34 cellular contexts compared by ENCODE assay signal in the genomic region with DNA sequence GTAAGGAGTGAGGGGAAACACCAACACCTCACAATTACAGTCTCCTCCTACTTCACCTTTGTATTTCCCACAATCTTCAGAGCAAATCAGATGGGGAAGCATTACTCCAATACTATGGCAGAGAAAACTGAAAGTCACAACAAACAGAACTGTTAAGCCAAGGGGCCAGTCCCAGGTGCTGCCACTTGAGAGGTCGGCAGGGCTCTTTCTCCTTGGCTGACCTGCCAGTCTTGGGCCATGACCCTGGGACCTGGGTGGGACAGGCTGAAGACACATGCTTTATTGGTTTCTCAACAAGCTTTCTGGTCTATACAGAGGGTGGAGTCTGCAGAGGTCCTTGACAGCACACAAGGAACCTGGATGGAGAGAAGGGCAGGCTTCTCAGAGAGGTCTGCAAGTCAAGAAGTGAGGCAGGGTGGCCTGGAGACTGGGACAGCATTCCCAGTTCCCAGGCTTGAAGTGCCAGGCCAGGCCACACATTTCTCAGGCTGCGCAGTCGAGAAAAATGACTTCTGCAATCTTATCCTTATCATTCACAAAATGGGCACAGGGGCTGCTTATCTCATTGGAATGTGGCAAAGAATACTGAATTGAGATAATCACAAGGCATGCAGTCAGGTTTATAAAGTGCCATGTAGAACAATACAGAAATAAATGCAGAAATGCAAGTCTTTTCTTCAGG.
"Had no signal": no experiment of that assay in that cellular context is flagged by ENCODE, and none has a peak within 500 bp of the region (broad histone marks: within the 10 kb centered on the region; RNA-seq: fewer than 3 reads in every experiment).

No MANE protein-coding gene starts in this region.

- H3K9me3 ChIP-seq: adrenal gland, esophagus squamous epithelium, gastroesophageal sphincter had no signal

- ATAC-seq: activated CD4-positive, CD25-positive, alpha-beta regulatory T cell treated with anti-CD3 and anti-CD28 coated beads, Interleukin-2, amount 50 U/mL, for 24 hours; activated CD8-positive, alpha-beta T cell treated with anti-CD3 and anti-CD28 coated beads for 36 hours; activated naive CD8-positive, alpha-beta T cell treated with anti-CD3 and anti-CD28 coated beads, Interleukin-2, amount 50 U/mL, for 24 hours; activated T-cell treated with anti-CD3 and anti-CD28 coated beads, Interleukin-2, amount 50 U/mL, for 4 hours; activated T-helper 17 cell treated with anti-CD3 and anti-CD28 coated beads, Interleukin-2, amount 50 U/mL, for 72 hours; gastroesophageal sphincter; T-helper 17 cell had no signal

- H3K27me3 ChIP-seq: adrenal gland, brain microvascular endothelial cell, esophagus squamous epithelium, gastroesophageal sphincter had no signal

- H3K4me3 ChIP-seq: adrenal gland, coronary artery, dorsolateral prefrontal cortex, esophagus squamous epithelium, gastroesophageal sphincter had no signal

- H3K4me1 ChIP-seq: adrenal gland, esophagus squamous epithelium, gastroesophageal sphincter had no signal

- H3K9me3 Mint-ChIP-seq: activated B cell treated with CpG ODN at 0.5 μM for 24 hours; activated CD8-positive, alpha-beta T cell treated with anti-CD3 and anti-CD28 coated beads for 36 hours; activated naive CD4-positive, alpha-beta T cell treated with anti-CD3 and anti-CD28 coated beads for 36 hours; activated naive CD8-positive, alpha-beta T cell treated with anti-CD3 and anti-CD28 coated beads for 36 hours; activated T-cell treated with anti-CD3 and anti-CD28 coated beads, Interleukin-2, amount 50 U/mL, for 4 hours; activated T-helper 17 cell treated with anti-CD3 and anti-CD28 coated beads, Interleukin-2, amount 50 U/mL, for 72 hours; central memory CD8-positive, alpha-beta T cell; T-helper 2 cell treated with Interferon-gamma antibody and Interleukin-4, amounts not matched to agents 5 μg/mL and 100 μg/mL, for 36 hours had no signal

- H3K4me3 Mint-ChIP-seq: activated B cell treated with CpG ODN at 0.5 μM for 24 hours; activated CD8-positive, alpha-beta T cell treated with anti-CD3 and anti-CD28 coated beads for 36 hours; activated naive CD4-positive, alpha-beta T cell treated with anti-CD3 and anti-CD28 coated beads for 36 hours; activated naive CD4-positive, alpha-beta T cell treated with anti-CD3 and anti-CD28 coated beads, Interleukin-2, amount 50 U/mL, for 24 hours; activated naive CD8-positive, alpha-beta T cell treated with anti-CD3 and anti-CD28 coated beads for 36 hours; activated naive CD8-positive, alpha-beta T cell treated with anti-CD3 and anti-CD28 coated beads, Interleukin-2, amount 50 U/mL, for 24 hours; activated T-cell treated with anti-CD3 and anti-CD28 coated beads, Interleukin-2, amount 50 U/mL, for 4 hours; activated T-helper 17 cell treated with anti-CD3 and anti-CD28 coated beads, Interleukin-2, amount 50 U/mL, for 72 hours; central memory CD8-positive, alpha-beta T cell; dendritic cell treated with granulocyte-macrophage colony-stimulating factor and Interleukin-4, amounts not matched to agents 40 ng/mL and 50 ng/mL, for 4 days; T-helper 17 cell; T-helper 2 cell treated with Interferon-gamma antibody and Interleukin-4, amounts not matched to agents 5 μg/mL and 100 μg/mL, for 36 hours had no signal

- H3K36me3 ChIP-seq: adrenal gland, brain microvascular endothelial cell, esophagus squamous epithelium, gastroesophageal sphincter, WERI-Rb-1 had no signal

- H3K27ac Mint-ChIP-seq: activated B cell treated with CpG ODN at 0.5 μM for 24 hours; activated CD8-positive, alpha-beta T cell treated with anti-CD3 and anti-CD28 coated beads for 36 hours; activated naive CD4-positive, alpha-beta T cell treated with anti-CD3 and anti-CD28 coated beads for 36 hours; activated naive CD4-positive, alpha-beta T cell treated with anti-CD3 and anti-CD28 coated beads, Interleukin-2, amount 50 U/mL, for 24 hours; activated naive CD8-positive, alpha-beta T cell treated with anti-CD3 and anti-CD28 coated beads for 36 hours; activated naive CD8-positive, alpha-beta T cell treated with anti-CD3 and anti-CD28 coated beads, Interleukin-2, amount 50 U/mL, for 24 hours; activated T-helper 17 cell treated with anti-CD3 and anti-CD28 coated beads, Interleukin-2, amount 50 U/mL, for 72 hours; dendritic cell treated with granulocyte-macrophage colony-stimulating factor and Interleukin-4, amounts not matched to agents 40 ng/mL and 50 ng/mL, for 4 days; T-helper 17 cell; T-helper 2 cell treated with Interferon-gamma antibody and Interleukin-4, amounts not matched to agents 5 μg/mL and 100 μg/mL, for 36 hours had no signal

- DNase-seq: activated B cell treated with CpG ODN at 0.5 μM for 24 hours; activated CD4-positive, alpha-beta T cell treated with anti-CD3 and anti-CD28 coated beads for 48 hours; activated CD4-positive, alpha-beta T cell treated with anti-CD3 and anti-CD28 coated beads, Interleukin-2, amount 50 U/mL, for 1 hour; activated CD4-positive, alpha-beta T cell treated with anti-CD3 and anti-CD28 coated beads, Interleukin-2, amount 50 U/mL, for 48 hours; activated CD8-positive, alpha-beta memory T cell treated with anti-CD3 and anti-CD28 coated beads for 24 hours; activated CD8-positive, alpha-beta T cell treated with anti-CD3 and anti-CD28 coated beads for 36 hours; activated effector memory CD4-positive, alpha-beta T cell treated with Interleukin-2 at 50 U/mL for 16 hours; activated naive CD4-positive, alpha-beta T cell treated with anti-CD3 and anti-CD28 coated beads for 36 hours; activated naive CD8-positive, alpha-beta T cell treated with anti-CD3 and anti-CD28 coated beads for 36 hours; activated naive CD8-positive, alpha-beta T cell treated with anti-CD3 and anti-CD28 coated beads, Interleukin-2, amount 50 U/mL, for 24 hours; activated T-cell treated with anti-CD3 and anti-CD28 coated beads, Interleukin-2, amount 50 U/mL, for 4 hours; adrenal gland; amygdala; aorta; brain microvascular endothelial cell; dorsolateral prefrontal cortex; effector memory CD4-positive, alpha-beta T cell; esophagus squamous epithelium; foreskin melanocyte; T-helper 1 cell; T-helper 17 cell; T1000; WERI-Rb-1 had no signal

- FAIRE-seq: endometrium, endothelial cell of umbilical vein had no signal

- H3K36me3 Mint-ChIP-seq: activated naive CD8-positive, alpha-beta T cell treated with anti-CD3 and anti-CD28 coated beads for 36 hours had no signal

- H3K27me3 Mint-ChIP-seq: activated B cell treated with CpG ODN at 0.5 μM for 24 hours; dendritic cell treated with granulocyte-macrophage colony-stimulating factor and Interleukin-4, amounts not matched to agents 40 ng/mL and 50 ng/mL, for 4 days had no signal

- H3K27ac ChIP-seq: adrenal gland, brain microvascular endothelial cell, coronary artery, dorsolateral prefrontal cortex, epithelial cell of prostate, esophagus squamous epithelium, gastroesophageal sphincter, WERI-Rb-1 had no signal

- H3K4me1 Mint-ChIP-seq: activated B cell treated with CpG ODN at 0.5 μM for 24 hours; activated naive CD4-positive, alpha-beta T cell treated with anti-CD3 and anti-CD28 coated beads, Interleukin-2, amount 50 U/mL, for 24 hours; activated naive CD8-positive, alpha-beta T cell treated with anti-CD3 and anti-CD28 coated beads for 36 hours; activated naive CD8-positive, alpha-beta T cell treated with anti-CD3 and anti-CD28 coated beads, Interleukin-2, amount 50 U/mL, for 24 hours; activated T-helper 17 cell treated with anti-CD3 and anti-CD28 coated beads, Interleukin-2, amount 50 U/mL, for 72 hours; central memory CD8-positive, alpha-beta T cell; T-helper 17 cell had no signal
